8 cellular contexts compared by ENCODE assay signal in genomic region chr2:94586032-94586982, GRCh38.
A peak's percentile ranks its signal among the peaks of the same experiment; 100 is the strongest.
DNase-seq lines count a peak whose midpoint lies in the region; FAIRE-seq and TF ChIP-seq lines count a peak whose summit lies in the region.
"Not testable (repeated sequence)": the region's sequence is repeated elsewhere in the genome, so short reads cannot be mapped to it uniquely, and the experiment has no call there.

No MANE protein-coding gene starts in this region.

- DNase-seq in AG08396 (ENCODE audit: low spot score) (peak; percentile 29), HTR-8/SVneo (ENCODE audit: insufficient read length, low spot score) (peak; percentile 63), NCI-H748 (lab: John Stamatoyannopoulos, UW; ENCODE audit: unreplicated experiment) (peak; percentile 45), T47D (ENCODE audit: low read depth in 1 of 2, low spot score in 1 of 2) (peak; percentile 12 to 19), spleen (peak; percentile 58)
- DNase-seq in GM12864 (ENCODE audit: low read depth); left ventricle myocardium inferior: not testable (repeated sequence)

- FAIRE-seq in HTR-8/SVneo (lab: Jason Lieb, UNC) = not testable (repeated sequence)

- in situ Hi-C loops in T47D (cut with HindIII; ENCODE audit: low pct_unique_long_range_greater_than_20kb, low sequenced_read_pairs) = not testable (repeated sequence)

- not testable (repeated sequence) for H3K27me3 ChIP-seq in left ventricle myocardium inferior (ENCODE audit: low read depth); spleen (replicated peaks in 1 of 7)

- WGBS in spleen, 5 donors = 58 to 67% (median 60%) methylated on average over 8 to 14 of the region's 14 CpGs

- H3K4me3 ChIP-seq in GM12864 (ENCODE audit: low read depth, low read length); left ventricle myocardium inferior; spleen: not testable (repeated sequence)

- intact Hi-C loops in left ventricle myocardium inferior (cut with micrococcal nuclease); spleen (cut with DNase I; ENCODE audit: low total_unique reads): not testable (repeated sequence)

- TF ChIP-seq CTCF in GM12864 (IDR thresholded peaks at IDR 0.05; ENCODE audit: low read depth, low read length, missing control alignments) = peak; percentile 63
- TF ChIP-seq CTCF in VCaP (conservative IDR thresholded peaks at IDR 0.05) = peak; percentile 77
- TF ChIP-seq CTCF in left ventricle myocardium inferior (IDR thresholded peaks at IDR 0.05; ENCODE audit: borderline replicate concordance) = peak; percentile 80
- TF ChIP-seq CTCF in spleen (IDR thresholded peaks at IDR 0.05 in 8 of 11, conservative IDR thresholded peaks at IDR 0.05 in 3 of 11) = peak in 8 of 11 experiments; percentile 9 to 57 (median 41)

- H3K27ac ChIP-seq in VCaP; left ventricle myocardium inferior (replicated peaks); spleen: not testable (repeated sequence)

- H3K4me1 ChIP-seq in left ventricle myocardium inferior, spleen: not testable (repeated sequence)

- not testable (repeated sequence) for TF ChIP-seq POLR2A in spleen (IDR thresholded peaks at IDR 0.05)

- not testable (repeated sequence) for H3K9me3 ChIP-seq in left ventricle myocardium inferior (replicated peaks); spleen

- H3K36me3 ChIP-seq in left ventricle myocardium inferior, spleen: not testable (repeated sequence)
